ENCODE assay signal across 14 cellular contexts in genomic region chr20:32227316-32227715, GRCh38. TPM values are rescaled to one million over a fixed set of nuclear protein-coding genes. Genes with fewer than 3 reads are reported as not detected.
DNase-seq lines count a peak whose midpoint lies in the region; ATAC-seq and TF ChIP-seq lines count a peak whose summit lies in the region.
"Had no signal": no experiment of that assay in that cellular context is flagged by ENCODE, and none has a peak within 500 bp of the region (broad histone marks: within the 10 kb centered on the region; RNA-seq: fewer than 3 reads in every experiment).

No MANE protein-coding gene starts in this region.

- TF ChIP-seq CTCF in VCaP (conservative IDR thresholded peaks at IDR 0.05) (no peak), lung (IDR thresholded peaks at IDR 0.05; ENCODE audit: control extremely low read depth, extremely low read depth) (no peak), smooth muscle cell (IDR thresholded peaks at IDR 0.05; ENCODE audit: borderline replicate concordance, insufficient read depth, poor library complexity, severe bottlenecking) (no peak), spleen (IDR thresholded peaks at IDR 0.05 in 8 of 11, conservative IDR thresholded peaks at IDR 0.05 in 3 of 11) (no peak)

- H4K20me1 ChIP-seq in smooth muscle cell (ENCODE audit: low read depth): no peaks in the 10 kb centered on the region

- ATAC-seq in lung (ENCODE audit: insufficient read depth, low FRiP score): no peak
- ATAC-seq: stimulated activated naive CD8-positive, alpha-beta T cell treated with anti-CD3 and anti-CD28 coated beads, Interleukin-15, amount 100 ng/mL, for 72 hours; WTC11 had no signal

- no peak overlapping the region for H2AFZ ChIP-seq in smooth muscle cell (ENCODE audit: low read depth)

- no peaks in the 10 kb centered on the region for H3K27me3 ChIP-seq in lung (ENCODE audit: control insufficient read depth, insufficient read depth)
- no peaks in the 10 kb centered on the region for H3K27me3 ChIP-seq in smooth muscle cell (ENCODE audit: low read depth)
- H3K27me3 ChIP-seq in spleen (replicated peaks in 1 of 7): no peaks in the 10 kb centered on the region

- H3F3A ChIP-seq in smooth muscle cell (ENCODE audit: low read depth): no peaks in the 10 kb centered on the region

- no peaks in the 10 kb centered on the region for H3K79me2 ChIP-seq in smooth muscle cell (ENCODE audit: low read depth)

- H3K27ac ChIP-seq in VCaP (peak overlapping the region; percentile 75), lung (ENCODE audit: low read depth in 1 of 2, low read length in 1 of 2) (peak overlapping the region; percentile 5 to 54), smooth muscle cell (ENCODE audit: low read depth) (peak overlapping the region; percentile 75), spleen (peak overlapping the region in 3 of 8 donors; percentile 14 to 59 (median 32)), substantia nigra (ENCODE audit: low read depth, low read length, poor library complexity, severe bottlenecking) (no peak overlapping the region)

- DNase-seq in HT-29 (ENCODE audit: low spot score) (peak; percentile 79), lung (ENCODE audit: low spot score) (no peak), smooth muscle cell (lab: John Stamatoyannopoulos, UW; ENCODE audit: unreplicated experiment) (no peak), cerebellar nuclear complex (lab: John Stamatoyannopoulos, UW) (no peak), spleen (no peak), substantia nigra (lab: John Stamatoyannopoulos, UW) (no peak)
- DNase-seq: activated CD8-positive, alpha-beta memory T cell treated with anti-CD3 and anti-CD28 coated beads for 24 hours; effector memory CD4-positive, alpha-beta T cell; NCI-H1436; NCI-H2171 treated with DMSO at 0.1 percent for 48 hours; retina; stimulated activated naive CD8-positive, alpha-beta T cell treated with anti-CD3 and anti-CD28 coated beads, Interleukin-15, amount 100 ng/mL, for 72 hours had no signal

- intact Hi-C loops in spleen (cut with DNase I; ENCODE audit: low total_unique reads): no loop called here

- TF ChIP-seq POLR2A in spleen (IDR thresholded peaks at IDR 0.05): no peak

- H3K4me2 ChIP-seq in smooth muscle cell: peak overlapping the region; percentile 58

- H3K4me1 ChIP-seq in lung (ENCODE audit: control insufficient read depth in 2 of 2, insufficient read depth in 2 of 2, low read length in 2 of 2): peaks cover 0 to 7% of the 10 kb centered on the region in 2 donors
- no peaks in the 10 kb centered on the region for H3K4me1 ChIP-seq in smooth muscle cell (ENCODE audit: low read depth)
- H3K4me1 ChIP-seq in spleen: peaks cover 7 to 29% (median 15%) of the 10 kb centered on the region in 6 donors

- peaks cover 3 to 39% of the 10 kb centered on the region in 2 donors for H3K36me3 ChIP-seq in lung (ENCODE audit: control insufficient read depth in 2 of 2, insufficient read depth in 2 of 2, low read length in 2 of 2)
- peaks cover 8% of the 10 kb centered on the region for H3K36me3 ChIP-seq in smooth muscle cell (ENCODE audit: low read depth)
- peaks cover 0 to 87% (median 52%) of the 10 kb centered on the region in 6 donors for H3K36me3 ChIP-seq in spleen

- 75 to 80% methylated on average over 6 of the region's 6 CpGs for WGBS in lung, 2 donors
- 87% methylated on average over 6 of the region's 6 CpGs for WGBS in smooth muscle cell (ENCODE audit: low lambda C conversion rate)
- 85 to 98% (median 89%) methylated on average over 6 of the region's 6 CpGs for WGBS in spleen, 5 donors

- H3K4me3 ChIP-seq in lung (no peak overlapping the region), smooth muscle cell (no peak overlapping the region), spleen (no peak overlapping the region)

- no peaks in the 10 kb centered on the region for H3K9me3 ChIP-seq in lung (ENCODE audit: control insufficient read depth in 2 of 2, insufficient read depth in 1 of 2, low read length in 1 of 2)
- H3K9me3 ChIP-seq in smooth muscle cell (replicated peaks; ENCODE audit: low read depth): no peaks in the 10 kb centered on the region
- no peaks in the 10 kb centered on the region for H3K9me3 ChIP-seq in spleen

- peak overlapping the region; percentile 19 for H3K9ac ChIP-seq in smooth muscle cell (ENCODE audit: low read depth)

RNA-seq across cellular contexts. Expression of gene POFUT1, which starts 19.6 kb away (rescaled TPM):
- total RNA-seq in HT-29 (2014; rRNA removed; shearing (Covaris generic)): 44.6 and 56.1 TPM in 2 replicates
- total RNA-seq in lung: 10 to 100 TPM; 23.1 to 37.1 TPM
- polyA plus RNA-seq in lung: 10 to 100 TPM in 1 of 2 donors, 1 to 10 TPM in 1; 9.0 to 20.3 TPM
- 45.0 and 51.2 TPM in 2 replicates for total RNA-seq in smooth muscle cell
- polyA plus RNA-seq in smooth muscle cell: 35.6 and 44.3 TPM in 2 replicates
- 10 to 100 TPM; 19.5 to 26.3 (median 21.5) TPM for total RNA-seq in spleen
- polyA plus RNA-seq in spleen: 1 to 10 TPM; 3.8 to 7.5 (median 4.7) TPM

RNA-seq across cellular contexts. Expression of gene PLAGL2, which starts 19.8 kb away (rescaled TPM):
- total RNA-seq in HT-29 (2014; rRNA removed; shearing (Covaris generic)): 6.9 and 7.9 TPM in 2 replicates
- 10 to 100 TPM; 14.5 to 15.8 TPM for total RNA-seq in lung
- 10 to 100 TPM in 1 of 2 donors, 1 to 10 TPM in 1; 4.6 to 11.4 TPM for polyA plus RNA-seq in lung
- total RNA-seq in smooth muscle cell: 13.7 and 18.7 TPM in 2 replicates
- 10.4 and 14.6 TPM in 2 replicates for polyA plus RNA-seq in smooth muscle cell
- 10 to 100 TPM; 11.9 to 16.6 (median 12.5) TPM for total RNA-seq in spleen
- 1 to 10 TPM; 2.2 to 4.0 (median 2.2) TPM for polyA plus RNA-seq in spleen

RNA-seq across cellular contexts. Expression of gene KIF3B, which starts 50.1 kb away (rescaled TPM):
- 22.7 and 24.8 TPM in 2 replicates for total RNA-seq in HT-29 (2014; rRNA removed; shearing (Covaris generic))
- total RNA-seq in lung (10 to 100 TPM; 30.6 to 35.3 TPM), smooth muscle cell (16.7 and 20.0 TPM in 2 replicates), spleen (10 to 100 TPM; 19.2 to 25.9 (median 23.9) TPM)
- polyA plus RNA-seq in lung (10 to 100 TPM in 1 of 2 donors, 1 to 10 TPM in 1; 8.5 to 15.9 TPM), smooth muscle cell (8.2 and 10.2 TPM in 2 replicates), spleen (1 to 10 TPM; 3.8 to 7.3 (median 4.7) TPM)
